Comparison of ENCODE assay signal across 1 cellular context in genomic region chr6:41367700-41368099, GRCh38.
TF ChIP-seq lines count a peak whose summit lies in the region.

No MANE protein-coding gene starts in this region.

TF ChIP-seq in H1, 55 proteins besides CTCF, POLR2A, EP300 and RAD21:
- peak; percentile 63; the same call in 1 of the 2 replicates for TF ChIP-seq EGR1 (IDR thresholded peaks at IDR 0.05; ENCODE audit: borderline replicate concordance, low read depth, low read length)
- no peak for TF ChIP-seq E2F6 (IDR thresholded peaks at IDR 0.05)
- 0 out of 2 replicates have a peak, but pooled peaks have one; percentile 42 for TF ChIP-seq YY1 (IDR thresholded peaks at IDR 0.05; ENCODE audit: low read depth, low read length)
- TF ChIP-seq EZH2 (IDR thresholded peaks at IDR 0.05; ENCODE audit: low read depth, low read length, severe bottlenecking) = no peak
- TF ChIP-seq POLR2AphosphoS5 (IDR thresholded peaks at IDR 0.05; ENCODE audit: low read depth, low read length) = no peak
- TF ChIP-seq TAF1 (IDR thresholded peaks at IDR 0.05; ENCODE audit: low read depth, low read length) = no peak
- no peak for TF ChIP-seq JUND (IDR thresholded peaks at IDR 0.05; ENCODE audit: low read length)
- no peak for TF ChIP-seq POU5F1 (IDR thresholded peaks at IDR 0.05; ENCODE audit: low read depth, low read length)
- TF ChIP-seq GTF2F1 (IDR thresholded peaks at IDR 0.05; ENCODE audit: borderline replicate concordance, low read depth, low read length) = no peak
- 0 out of 2 replicates have a peak, but pooled peaks have one; percentile 24 for TF ChIP-seq BACH1 (IDR thresholded peaks at IDR 0.05; ENCODE audit: low read length)
- 0 out of 2 replicates have a peak, but pooled peaks have one; percentile 74 for TF ChIP-seq TCF12 (IDR thresholded peaks at IDR 0.05; ENCODE audit: low read depth, low read length)
- no peak for TF ChIP-seq RNF2 (IDR thresholded peaks at IDR 0.05; ENCODE audit: borderline replicate concordance, low read depth, low read length, missing control alignments, poor library complexity, severe bottlenecking)
- TF ChIP-seq CREB1 (IDR thresholded peaks at IDR 0.05) = peak; percentile 12; the same call in 1 of the 2 replicates
- no peak for TF ChIP-seq USF2 (IDR thresholded peaks at IDR 0.05; ENCODE audit: low read length)
- peak in 1 of 2 experiments; percentile 40; a peak in 1 of 4 replicates for TF ChIP-seq SIN3A (conservative IDR thresholded peaks at IDR 0.05 in 1 of 2, IDR thresholded peaks at IDR 0.05 in 1 of 2; ENCODE audit: low read depth in 1 of 2, low read length in 2 of 2)
- TF ChIP-seq RFX5 (IDR thresholded peaks at IDR 0.05; ENCODE audit: borderline replicate concordance, low read depth, low read length) = no peak
